Comparison of ENCODE assay signal across 9 cellular contexts in genomic region chr7:47763063-47763974, GRCh38.
DNase-seq lines count a peak whose midpoint lies in the region; ATAC-seq and TF ChIP-seq lines count a peak whose summit lies in the region.
"Had no signal": no experiment of that assay in that cellular context is flagged by ENCODE, and none has a peak within 500 bp of the region (broad histone marks: within the 10 kb centered on the region; RNA-seq: fewer than 3 reads in every experiment).

No MANE protein-coding gene starts in this region.

- DNase-seq in AG08396 (ENCODE audit: low spot score) (peak; percentile 76), HT-29 (ENCODE audit: low spot score) (peak; percentile 86), T-helper 17 cell (no peak), left lobe of liver (ENCODE audit: low spot score) (peak; percentile 64), left ventricle myocardium superior (no peak), mesenteric fat pad (ENCODE audit: low spot score) (no peak)
- DNase-seq in stimulated activated naive CD4-positive, alpha-beta T cell treated with Interleukin-2 at 50 U/mL for 16 hours (lab: John Stamatoyannopoulos, UW), result no peak
- DNase-seq: naive thymus-derived CD8-positive, alpha-beta T cell had no signal

- no peaks in the 10 kb centered on the region for H3K27me3 Mint-ChIP-seq in T-helper 17 cell

- H3K4me3 Mint-ChIP-seq in T-helper 17 cell, result no peak overlapping the region

- TF ChIP-seq POLR2A in GM18505 (IDR thresholded peaks at IDR 0.05; ENCODE audit: borderline replicate concordance, extremely low read depth, insufficient read depth, insufficient read length), result no peak

- ATAC-seq in T-helper 17 cell (no peak), left lobe of liver (peak; percentile 92), left ventricle myocardium superior (no peak), GM18505 (IDR thresholded peaks at IDR 0.05; ENCODE audit: unreplicated experiment) (no peak)

- intact Hi-C loops in left ventricle myocardium superior (cut with micrococcal nuclease), result no loop called here

- H3K27ac Mint-ChIP-seq in T-helper 17 cell, result peak overlapping the region; percentile 27

- H3K9me3 ChIP-seq in T-helper 17 cell (ENCODE audit: control insufficient read depth, low read length, poor library complexity, severe bottlenecking), result no peaks in the 10 kb centered on the region

- H3K4me1 Mint-ChIP-seq in T-helper 17 cell, result no peaks in the 10 kb centered on the region

- H3K36me3 Mint-ChIP-seq in T-helper 17 cell (ENCODE audit: low read depth), result no peaks in the 10 kb centered on the region
- H3K36me3 Mint-ChIP-seq: naive thymus-derived CD8-positive, alpha-beta T cell had no signal

Comparison
In these comparisons a context has a peak if more than half of its experiments do, and no peak if none do; other contexts are left out.
1. DNase-seq: peak in AG08396 (single experiment), HT-29 (single experiment) and left lobe of liver (single experiment); none in T-helper 17 cell (0 of 3), left ventricle myocardium superior (single experiment), mesenteric fat pad (single experiment) and stimulated activated naive CD4-positive, alpha-beta T cell treated with Interleukin-2 at 50 U/mL for 16 hours (single experiment).